ENCODE assay signal across 28 cellular contexts in genomic region chr20:24316731-24317130, GRCh38.
"Had no signal": no experiment of that assay in that cellular context is flagged by ENCODE, and none has a peak within 500 bp of the region (broad histone marks: within the 10 kb centered on the region; RNA-seq: fewer than 3 reads in every experiment).

No MANE protein-coding gene starts in this region.

- H3K36me3 ChIP-seq: cardiac muscle cell, colonic mucosa, gastroesophageal sphincter, pancreas, prostate gland, vagina had no signal

- DNase-seq: activated CD4-positive, alpha-beta T cell treated with anti-CD3 and anti-CD28 coated beads for 36 hours; activated CD4-positive, alpha-beta T cell treated with anti-CD3 and anti-CD28 coated beads, Interleukin-2, amount 50 U/mL, for 4 hours; activated CD4-positive, CD25-positive, alpha-beta regulatory T cell; activated CD8-positive, alpha-beta memory T cell treated with anti-CD3 and anti-CD28 coated beads for 24 hours; activated effector memory CD4-positive, alpha-beta T cell treated with Interleukin-2 at 50 U/mL for 16 hours; activated naive CD4-positive, alpha-beta T cell treated with Interleukin-2 at 50 U/mL for 16 hours; anterior cingulate cortex; body of pancreas; cerebellar nuclear complex; colonic mucosa; effector memory CD4-positive, alpha-beta T cell; head of caudate nucleus; hypothalamus; immature natural killer cell; midbrain; naive thymus-derived CD8-positive, alpha-beta T cell; nucleus accumbens; pancreas; retina; stimulated activated CD4-positive, alpha-beta T cell treated with anti-CD3 and anti-CD28 coated beads, Interleukin-12 subunit alpha, Interleukin-12 subunit beta, amount 100 ng/mL, for 4 hours; stimulated activated CD4-positive, alpha-beta T cell treated with anti-CD3 and anti-CD28 coated beads, Interleukin-4, amount 100 ng/mL, for 1 hour had no signal

- H3K9me3 ChIP-seq: body of pancreas, colonic mucosa, gastroesophageal sphincter, pancreas, prostate gland, vagina had no signal

- H3K27ac ChIP-seq: body of pancreas, cardiac muscle cell, colonic mucosa, gastroesophageal sphincter, pancreas, prostate gland, skin epidermis, vagina had no signal

- H3K4me1 ChIP-seq: body of pancreas, colonic mucosa, gastroesophageal sphincter, pancreas, prostate gland, vagina had no signal

- ATAC-seq: activated CD4-positive, alpha-beta T cell treated with anti-CD3 and anti-CD28 coated beads for 36 hours; body of pancreas; gastroesophageal sphincter; naive thymus-derived CD8-positive, alpha-beta T cell; pancreas; sciatic nerve; stimulated activated effector memory CD8-positive, alpha-beta T cell treated with anti-CD3 and anti-CD28 coated beads, Interleukin-12 subunit alpha, Interleukin-12 subunit beta, amount 100 ng/mL, for 72 hours had no signal

- H3K4me3 ChIP-seq: body of pancreas, cardiac muscle cell, colonic mucosa, gastroesophageal sphincter, pancreas, prostate gland, skin epidermis, vagina had no signal

- H3K27me3 ChIP-seq: body of pancreas, colonic mucosa, pancreas, vagina had no signal
